In the genomic region with DNA sequence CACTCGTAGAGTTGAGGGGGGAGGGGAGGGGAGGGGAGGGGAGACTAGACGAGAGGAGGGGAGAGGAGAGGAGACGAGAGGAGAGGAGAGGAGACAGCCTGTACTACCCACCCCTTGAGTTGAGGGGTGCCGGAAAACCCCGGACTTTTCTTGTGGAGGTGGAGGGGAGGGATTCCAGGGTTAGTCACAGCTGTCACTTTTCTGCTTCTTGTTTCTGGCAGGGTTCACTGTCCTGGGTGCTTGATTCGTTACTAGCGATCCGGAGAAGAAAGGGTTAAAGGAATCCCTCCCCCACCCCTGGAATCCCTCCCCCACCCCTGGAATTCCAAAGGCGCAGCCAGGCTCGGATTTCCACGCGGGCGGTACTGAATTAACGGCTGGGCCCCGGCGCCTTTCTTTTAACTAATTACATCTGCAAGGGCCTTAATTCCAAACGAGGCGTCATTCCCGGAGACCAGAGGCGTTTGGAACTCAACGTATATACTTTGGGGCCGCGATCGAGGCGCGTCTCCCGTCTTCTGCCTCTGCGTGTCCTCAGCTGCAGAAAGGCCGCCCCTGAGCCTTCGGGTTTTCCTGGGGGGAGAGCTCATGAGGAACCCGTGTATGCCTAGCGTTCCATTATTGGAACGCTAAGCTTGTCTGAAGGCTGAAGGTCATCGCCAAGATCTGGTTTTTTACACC, we compare ENCODE assay signal across 8 cellular contexts. TPM values are rescaled to one million over a fixed set of nuclear protein-coding genes. Genes with fewer than 3 reads are reported as not detected.
DNase-seq lines count a peak whose midpoint lies in the region; ATAC-seq, FAIRE-seq and TF ChIP-seq lines count a peak whose summit lies in the region.
"Had no signal": no experiment of that assay in that cellular context is flagged by ENCODE, and none has a peak within 500 bp of the region (broad histone marks: within the 10 kb centered on the region; RNA-seq: fewer than 3 reads in every experiment).

No MANE protein-coding gene starts in this region.

- CTCF ChIA-PET in OCI-LY7 (lab: Charles Lee; ENCODE audit: unreplicated experiment) = no interaction called here

- H4K20me1 ChIP-seq in OCI-LY7 (ENCODE audit: insufficient read depth, low read length) = no peaks in the 10 kb centered on the region

- 0 out of 2 replicates have a peak overlapping the region, but pooled peaks have one; percentile 65 for H3K4me2 ChIP-seq in OCI-LY7 (ENCODE audit: low read length)

- TF ChIP-seq POLR2A in GM12892 (IDR thresholded peaks at IDR 0.05; ENCODE audit: low read depth, low read length) = no peak

- WGBS in right cardiac atrium = 2% methylated on average over 34 of the region's 34 CpGs

- H3K27me3 ChIP-seq in right cardiac atrium (ENCODE audit: control insufficient read depth, insufficient read depth) = no peaks in the 10 kb centered on the region

- no peaks in the 10 kb centered on the region for H3K9me3 ChIP-seq in OCI-LY7 (ENCODE audit: low read length)
- no peaks in the 10 kb centered on the region for H3K9me3 ChIP-seq in right cardiac atrium (ENCODE audit: control insufficient read depth, low read length)

- no peaks in the 10 kb centered on the region for H3K79me2 ChIP-seq in OCI-LY7 (ENCODE audit: insufficient read depth, low read depth, low read length)

- DNase-seq in GM13977 (ENCODE audit: low spot score) (peak; percentile 41), OCI-LY7 (ENCODE audit: low spot score) (no peak), right cardiac atrium (peak in 1 of 3 donors; percentile 55), GM12892 (ENCODE audit: insufficient read length) (no peak), DMS79 treated with DMSO at 0.1 percent for 48 hours (lab: John Stamatoyannopoulos, UW) (no peak), hepatic stellate cell (ENCODE audit: low spot score) (no peak)
- DNase-seq in stimulated activated CD4-positive, alpha-beta T cell treated with anti-CD3 and anti-CD28 coated beads, Interleukin-4, amount 100 ng/mL, for 1 hour = peak; percentile 32

- H3K4me1 ChIP-seq in OCI-LY7 (ENCODE audit: insufficient read depth, low read length, poor library complexity, severe bottlenecking) (peaks cover 13% of the 10 kb centered on the region), right cardiac atrium (ENCODE audit: control insufficient read depth, insufficient read depth, low read length) (peaks cover 4% of the 10 kb centered on the region)

- intact Hi-C loops in OCI-LY7 (cut with micrococcal nuclease; ENCODE audit: unreplicated experiment) (loop anchor here (5.0 kb wide), 1 partner anchor 144 kb away; a partner anchor contains a TSS), right cardiac atrium (cut with DNase I) (no loop called here)

- no TSS peak for BruUV-seq in OCI-LY7 (replicated peaks; lab: Mats Ljungman, UMichigan)

- H3K4me3 ChIP-seq in OCI-LY7 (ENCODE audit: low read depth, low read length, poor library complexity, severe bottlenecking) = no peak overlapping the region
- H3K4me3 ChIP-seq in right cardiac atrium (ENCODE audit: low read length) = peak overlapping the region; percentile 6

- H2AFZ ChIP-seq in OCI-LY7 (ENCODE audit: low read length) = peak overlapping the region; percentile 99; the same call in 1 of the 2 replicates

- in situ Hi-C loops in GM13977 (cut with MboI; ENCODE audit: low pct_unique_long_range_greater_than_20kb, low sequenced_read_pairs, unreplicated experiment) = no loop called here

- H3K27ac ChIP-seq in OCI-LY7 (ENCODE audit: low read depth, low read length, poor library complexity, severe bottlenecking) = no peak overlapping the region
- peak overlapping the region; percentile 6 for H3K27ac ChIP-seq in right cardiac atrium (ENCODE audit: low read length)

- POLR2A ChIA-PET in OCI-LY7 (lab: Charles Lee) = no interaction called here

- H3K9me2 ChIP-seq in OCI-LY7 (ENCODE audit: insufficient read depth, low read length) = no peaks in the 10 kb centered on the region

- TF ChIP-seq CTCF in GM13977 (IDR thresholded peaks at IDR 0.05; ENCODE audit: extremely low read depth, insufficient read depth, missing control alignments) (no peak), OCI-LY7 (conservative IDR thresholded peaks at IDR 0.05; ENCODE audit: low read length) (no peak)

- no peak for ATAC-seq in right cardiac atrium

- no peaks in the 10 kb centered on the region for H3K36me3 ChIP-seq in OCI-LY7 (ENCODE audit: insufficient read depth, low read length)

- no peak for FAIRE-seq in GM12892 (lab: Jason Lieb, UNC)

RNA-seq across cellular contexts. Expression of a gene that starts 20.1 kb away (rescaled TPM):
- total RNA-seq in OCI-LY7 (2014; rRNA removed; shearing (Covaris generic)) = not detected in 2 replicates
- total RNA-seq in OCI-LY7 (2022) (not detected in 2 replicates), right cardiac atrium (1 to 10 TPM; 3.0 to 5.3 (median 4.4) TPM)
- polyA plus RNA-seq in right cardiac atrium = 1.3 TPM
- polyA plus RNA-seq in GM12892 (2012; ENCODE audit: missing spikeins) = 0.47 TPM
- total RNA-seq: dermis microvascular lymphatic vessel endothelial cell had no signal

RNA-seq across cellular contexts. Expression of a gene that starts 36.1 kb away (rescaled TPM):
- total RNA-seq in OCI-LY7 (2014; rRNA removed; shearing (Covaris generic)) = 1.0 and 3.3 TPM in 2 replicates
- total RNA-seq in OCI-LY7 (2022) = 0.80 and 1.2 TPM in 2 replicates
- not detected for total RNA-seq in right cardiac atrium
- polyA plus RNA-seq in right cardiac atrium = not detected
- 1.2 TPM for polyA plus RNA-seq in GM12892 (2012; ENCODE audit: missing spikeins)

Comparison
In these comparisons a context has a peak if more than half of its experiments do, and no peak if none do; other contexts are left out.
1. DNase-seq: peak in GM13977 (single experiment) and stimulated activated CD4-positive, alpha-beta T cell treated with anti-CD3 and anti-CD28 coated beads, Interleukin-4, amount 100 ng/mL, for 1 hour (single experiment); none in OCI-LY7 (single experiment), GM12892 (single experiment), DMS79 treated with DMSO at 0.1 percent for 48 hours (single experiment) and hepatic stellate cell (single experiment).